ENCODE assay signal across 24 cellular contexts in the genomic region with DNA sequence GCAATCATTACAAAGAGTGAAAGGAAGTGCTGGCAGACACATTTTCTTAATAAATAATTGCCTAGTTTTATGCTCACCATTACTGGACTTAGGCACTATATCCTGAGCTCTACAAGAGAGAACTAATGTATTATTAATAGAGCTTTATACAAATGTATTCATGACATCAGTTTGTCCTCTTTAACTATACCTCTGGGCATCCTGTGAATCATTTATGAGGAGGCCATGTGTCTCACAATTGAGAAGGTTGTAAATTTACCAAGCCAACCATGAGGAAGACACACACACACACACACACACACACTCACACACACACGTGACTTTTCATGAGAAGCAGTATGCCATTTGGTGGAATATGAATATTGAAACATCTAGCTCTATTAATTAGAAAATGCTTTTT.
DNase-seq lines count a peak whose midpoint lies in the region; ATAC-seq and TF ChIP-seq lines count a peak whose summit lies in the region.
"Had no signal": no experiment of that assay in that cellular context is flagged by ENCODE, and none has a peak within 500 bp of the region (broad histone marks: within the 10 kb centered on the region; RNA-seq: fewer than 3 reads in every experiment).

No MANE protein-coding gene starts in this region.

- H3K4me3 ChIP-seq in left ventricle myocardium inferior = no peak overlapping the region
- H3K4me3 ChIP-seq: K562 had no signal

- intact Hi-C loops in left ventricle myocardium inferior (cut with micrococcal nuclease) = no loop called here

- TF ChIP-seq CTCF in foreskin keratinocyte (conservative IDR thresholded peaks at IDR 0.05) = no peak
- TF ChIP-seq CTCF in GM10248 (IDR thresholded peaks at IDR 0.05; ENCODE audit: control extremely low read depth, extremely low read depth, low read depth, missing control alignments) = no peak
- TF ChIP-seq CTCF in left ventricle myocardium inferior (IDR thresholded peaks at IDR 0.05; ENCODE audit: borderline replicate concordance) = no peak

- POLR2A ChIA-PET in GM10248 (lab: Yijun Ruan, JAX) = no interaction called here

- H3K27ac ChIP-seq in foreskin keratinocyte (no peak overlapping the region), left ventricle myocardium inferior (replicated peaks) (no peak overlapping the region)
- H3K27ac ChIP-seq: C4-2B, RWPE1 had no signal

- H3K36me3 ChIP-seq in left ventricle myocardium inferior = no peaks in the 10 kb centered on the region

- H3K27me3 ChIP-seq in foreskin keratinocyte (no peaks in the 10 kb centered on the region), left ventricle myocardium inferior (ENCODE audit: low read depth) (no peaks in the 10 kb centered on the region)

- CTCF ChIA-PET in GM10248 (lab: Yijun Ruan, JAX) = no interaction called here

- H3K4me1 ChIP-seq in foreskin keratinocyte = peaks cover 14% of the 10 kb centered on the region
- no peaks in the 10 kb centered on the region for H3K4me1 ChIP-seq in left ventricle myocardium inferior
- H3K4me1 ChIP-seq: Caco-2 had no signal

- DNase-seq in DMS53 treated with DMSO at 0.1 percent for 48 hours (lab: John Stamatoyannopoulos, UW; ENCODE audit: unreplicated experiment) (peak; percentile 14), NCI-H69 (lab: John Stamatoyannopoulos, UW) (peak; percentile 41), foreskin keratinocyte (peak; percentile 28 to 59), renal cortical epithelial cell (ENCODE audit: low read depth) (peak; percentile 67), GM10248 (ENCODE audit: extremely low spot score) (no peak), left ventricle myocardium inferior (no peak), NCI-H748 (lab: John Stamatoyannopoulos, UW; ENCODE audit: unreplicated experiment) (no peak)
- DNase-seq: Caco-2; CD8-positive, alpha-beta T cell; DMS153; Kasumi-1; MV-4-11; NCI-H1105; NCI-H1436 treated with DMSO at 0.1 percent for 48 hours; NCI-H1930; NCI-H2107; NCI-H524; NCI-H82; NK-92 treated with Interleukin-12 subunit alpha and Interleukin-12 subunit beta, amount 100 ng/mL, for 24 hours; SHP77; T-cell had no signal

- H3K9me3 ChIP-seq in left ventricle myocardium inferior (replicated peaks) = peaks cover 9% of the 10 kb centered on the region
- H3K9me3 ChIP-seq: Caco-2 had no signal

- ATAC-seq in foreskin keratinocyte = peak; percentile 41
- ATAC-seq: CD8-positive, alpha-beta T cell; K562; T-cell had no signal

Comparison
In these comparisons a context has a peak if more than half of its experiments do, and no peak if none do; other contexts are left out.
1. DNase-seq: peak in DMS53 treated with DMSO at 0.1 percent for 48 hours (single experiment), NCI-H69 (single experiment), foreskin keratinocyte (2 of 2) and renal cortical epithelial cell (single experiment); none in GM10248 (single experiment), left ventricle myocardium inferior (single experiment) and NCI-H748 (single experiment).